In genomic region chr2:104939570-104940235, GRCh38 we compare ENCODE assay signal across 17 cellular contexts.
DNase-seq lines count a peak whose midpoint lies in the region; ATAC-seq and TF ChIP-seq lines count a peak whose summit lies in the region.
"Had no signal": no experiment of that assay in that cellular context is flagged by ENCODE, and none has a peak within 500 bp of the region (broad histone marks: within the 10 kb centered on the region; RNA-seq: fewer than 3 reads in every experiment).

No MANE protein-coding gene starts in this region.

- WGBS in stomach, 5 donors = 42 to 55% (median 47%) methylated on average over 10 to 12 of the region's 12 CpGs

- H3K4me1 Mint-ChIP-seq in chondrocyte (ENCODE audit: low read depth) = peaks cover 11% of the 10 kb centered on the region
- peaks cover 7% of the 10 kb centered on the region for H3K4me1 Mint-ChIP-seq in CD8-positive, alpha-beta T cell (ENCODE audit: low read depth)

- H3K4me3 Mint-ChIP-seq in chondrocyte (ENCODE audit: unreplicated experiment) = peak overlapping the region; percentile 7
- H3K4me3 Mint-ChIP-seq in CD8-positive, alpha-beta T cell = no peak overlapping the region
- H3K4me3 Mint-ChIP-seq: activated CD4-positive, alpha-beta T cell treated with anti-CD3 and anti-CD28 coated beads, Interleukin-2, amount 10 ng/mL, durations not matched to agents 7 days and 5 days; memory B cell; neural crest cell had no signal

- no peak for TF ChIP-seq CTCF in chondrocyte (IDR thresholded peaks at IDR 0.05)
- TF ChIP-seq CTCF in stomach (IDR thresholded peaks at IDR 0.05) = no peak
- TF ChIP-seq CTCF in CD8-positive, alpha-beta T cell (IDR thresholded peaks at IDR 0.05) = no peak

- CTCF ChIA-PET in CD8-positive, alpha-beta T cell (lab: Charles Lee) = no interaction called here

- no peak overlapping the region for H3K27ac Mint-ChIP-seq in chondrocyte (ENCODE audit: unreplicated experiment)
- H3K27ac Mint-ChIP-seq in CD8-positive, alpha-beta T cell = no peak overlapping the region
- H3K27ac Mint-ChIP-seq: activated CD4-positive, alpha-beta T cell treated with anti-CD3 and anti-CD28 coated beads, Interleukin-2, amount 10 ng/mL, durations not matched to agents 7 days and 5 days; memory B cell had no signal

- no peak for TF ChIP-seq EP300 in stomach (IDR thresholded peaks at IDR 0.05)

- H3K36me3 ChIP-seq in stomach = no peaks in the 10 kb centered on the region
- H3K36me3 ChIP-seq in CD8-positive, alpha-beta T cell (ENCODE audit: insufficient read depth, low read length) = no peaks in the 10 kb centered on the region
- H3K36me3 ChIP-seq: HAP-1, sigmoid colon had no signal

- H3K27me3 ChIP-seq in stomach = no peaks in the 10 kb centered on the region
- no peaks in the 10 kb centered on the region for H3K27me3 ChIP-seq in CD8-positive, alpha-beta T cell (ENCODE audit: insufficient read depth, low read length)
- H3K27me3 ChIP-seq: foreskin keratinocyte, sigmoid colon had no signal

- H3K9me3 ChIP-seq in stomach = no peaks in the 10 kb centered on the region
- H3K9me3 ChIP-seq in CD8-positive, alpha-beta T cell (ENCODE audit: low read length) = no peaks in the 10 kb centered on the region
- H3K9me3 ChIP-seq: HAP-1, sigmoid colon had no signal

- ATAC-seq in left lobe of liver = peak; percentile 94
- no peak for ATAC-seq in CD8-positive, alpha-beta T cell
- ATAC-seq: foreskin keratinocyte had no signal

- no peaks in the 10 kb centered on the region for H3K27me3 Mint-ChIP-seq in chondrocyte (ENCODE audit: low read depth)
- H3K27me3 Mint-ChIP-seq in CD8-positive, alpha-beta T cell (ENCODE audit: low read depth) = peaks cover 3% of the 10 kb centered on the region
- H3K27me3 Mint-ChIP-seq: memory B cell had no signal

- no peaks in the 10 kb centered on the region for H3K36me3 Mint-ChIP-seq in chondrocyte (ENCODE audit: low read depth)
- H3K36me3 Mint-ChIP-seq in CD8-positive, alpha-beta T cell = no peaks in the 10 kb centered on the region
- H3K36me3 Mint-ChIP-seq: memory B cell had no signal

- intact Hi-C loops in stomach (cut with DNase I; ENCODE audit: low total_unique reads) = no loop called here
- intact Hi-C loops in CD8-positive, alpha-beta T cell (cut with DNase I, micrococcal nuclease) = no loop called here

- peak; percentile 21 for DNase-seq in Daoy (ENCODE audit: low read depth)
- DNase-seq in chondrocyte (ENCODE audit: low spot score) = no peak
- DNase-seq in left lobe of liver (ENCODE audit: low spot score) = no peak
- no peak for DNase-seq in stomach
- DNase-seq in COLO668 (lab: John Stamatoyannopoulos, UW; ENCODE audit: unreplicated experiment) = no peak
- DNase-seq in CD8-positive, alpha-beta T cell = no peak
- no peak for DNase-seq in NCI-H2081 treated with DMSO at 0.1 percent for 48 hours (lab: John Stamatoyannopoulos, UW)
- DNase-seq: activated CD4-positive, alpha-beta T cell treated with anti-CD3 and anti-CD28 coated beads, Interleukin-2, amount 10 ng/mL, durations not matched to agents 7 days and 5 days; foreskin keratinocyte; Kasumi-1; NCI-H1417; NCI-H2227 treated with DMSO at 0.1 percent for 48 hours; sigmoid colon; stimulated activated CD4-positive, alpha-beta T cell treated with anti-CD3 and anti-CD28 coated beads, Interleukin-2, amount 100 ng/mL, for 24 hours had no signal

- POLR2A ChIA-PET in CD8-positive, alpha-beta T cell (lab: Charles Lee) = no interaction called here

- no peak for TF ChIP-seq POLR2A in stomach (IDR thresholded peaks at IDR 0.05)

- H3K27ac ChIP-seq in stomach = no peak overlapping the region
- no peak overlapping the region for H3K27ac ChIP-seq in CD8-positive, alpha-beta T cell (ENCODE audit: low read depth, low read length)
- H3K27ac ChIP-seq: foreskin keratinocyte, sigmoid colon had no signal

- H3K9me3 Mint-ChIP-seq in chondrocyte (ENCODE audit: low read depth) = no peaks in the 10 kb centered on the region
- H3K9me3 Mint-ChIP-seq in CD8-positive, alpha-beta T cell = no peaks in the 10 kb centered on the region
- H3K9me3 Mint-ChIP-seq: activated CD4-positive, alpha-beta T cell treated with anti-CD3 and anti-CD28 coated beads, Interleukin-2, amount 10 ng/mL, durations not matched to agents 7 days and 5 days; memory B cell; neural crest cell had no signal

- H3K4me3 ChIP-seq in stomach = peak overlapping the region in 3 of 4 donors; percentile 14 to 23 (median 22)
- H3K4me3 ChIP-seq in CD8-positive, alpha-beta T cell (ENCODE audit: low read depth, low read length) = no peak overlapping the region
- H3K4me3 ChIP-seq: HAP-1, sigmoid colon had no signal

- H3K4me1 ChIP-seq in stomach = peaks cover 0 to 16% (median 5%) of the 10 kb centered on the region in 4 donors
- H3K4me1 ChIP-seq in CD8-positive, alpha-beta T cell (ENCODE audit: insufficient read depth, low read length) = no peaks in the 10 kb centered on the region
- H3K4me1 ChIP-seq: foreskin keratinocyte, HAP-1, sigmoid colon had no signal
